9 cellular contexts compared by ENCODE assay signal in genomic region chr5:112419050-112419595, GRCh38. TPM values are rescaled to one million over a fixed set of nuclear protein-coding genes. Genes with fewer than 3 reads are reported as not detected.
A peak's percentile ranks its signal among the peaks of the same experiment; 100 is the strongest.
DNase-seq lines count a peak whose midpoint lies in the region; ATAC-seq, FAIRE-seq and TF ChIP-seq lines count a peak whose summit lies in the region.
"Had no signal": no experiment of that assay in that cellular context is flagged by ENCODE, and none has a peak within 500 bp of the region (broad histone marks: within the 10 kb centered on the region; RNA-seq: fewer than 3 reads in every experiment).

Gene EPB41L4A (minus strand): TSS chr5:112419277. CDS start chr5:112419039, 238 bp downstream.

- no peak for TF ChIP-seq RAD21 in IMR-90 (IDR thresholded peaks at IDR 0.05; ENCODE audit: low read length)

- H2AK5ac ChIP-seq in IMR-90 (ENCODE audit: low read depth, low read length) = no peak within 1 kb of the TSS

- H2AFZ ChIP-seq in IMR-90 (replicated peaks; ENCODE audit: low read length, poor library complexity) (peak within 1 kb of the TSS; percentile 91), hepatocyte (peak within 1 kb of the TSS; percentile 94)

- no peaks in the 10 kb centered on the region for H3K4me1 ChIP-seq in IMR-90 (ENCODE audit: control insufficient read depth, insufficient read depth, low read length)
- no peaks in the 10 kb centered on the region for H3K4me1 ChIP-seq in hepatocyte (ENCODE audit: insufficient read depth)

- WGBS in IMR-90 (ENCODE audit: extremely low coverage in 2 of 2, insufficient read length in 1 of 2), 2 experiments = 4% methylated on average over 30 of the region's 70 CpGs; no CpG with 5 or more reads in 1 of the 2 experiments
- 0% methylated on average over 28 of the region's 70 CpGs for WGBS in hepatocyte (ENCODE audit: low lambda C conversion rate, missing lambda C conversion rate)

- peak; percentile 16 for ATAC-seq in IMR-90 (ENCODE audit: low read depth)

- no peak for FAIRE-seq in GM19239 (lab: Jason Lieb, UNC)

- H3K56ac ChIP-seq in IMR-90 (ENCODE audit: extremely low read depth, insufficient read depth, low read length) = no peak within 1 kb of the TSS

- H2AK9ac ChIP-seq in IMR-90 (replicated peaks; ENCODE audit: low read depth, low read length, poor library complexity) = peak within 1 kb of the TSS; percentile 3

- H3K9me1 ChIP-seq in IMR-90 (ENCODE audit: insufficient read depth, low read length) = no peaks in the 10 kb centered on the region

- H3K14ac ChIP-seq in IMR-90 (replicated peaks; ENCODE audit: low read depth, low read length) = no peak within 1 kb of the TSS

- no peak within 1 kb of the TSS for H2BK5ac ChIP-seq in IMR-90 (ENCODE audit: low read depth, low read length, poor library complexity, severe bottlenecking)

- H3K4ac ChIP-seq in IMR-90 (ENCODE audit: low read depth, low read length) = no peak within 1 kb of the TSS

- in situ Hi-C loops in IMR-90 (cut with MboI; ENCODE audit: low sequenced_read_pairs) = no loop called here
- in situ Hi-C loops in astrocyte of the cerebellum (cut with HindIII; ENCODE audit: low sequenced_read_pairs) = no loop called here

- CTCF ChIA-PET in IMR-90 (lab: Yijun Ruan, JAX) = interaction anchor here (0.7 to 1.4 kb wide), 2 partner anchors 208 to 1260 kb away, joined by 3 to 5 read pairs; no protein-coding TSS in a partner anchor

- POLR2A ChIA-PET in IMR-90 (lab: Charles Lee; ENCODE audit: unreplicated experiment) = no interaction called here

- no peak within 1 kb of the TSS for H3K27ac ChIP-seq in IMR-90 (ENCODE audit: insufficient read depth, low read length)
- H3K27ac ChIP-seq in hepatocyte = peak within 1 kb of the TSS; percentile 70

- H3K18ac ChIP-seq in IMR-90 (ENCODE audit: low read depth, low read length) = no peak within 1 kb of the TSS

- dilution Hi-C loops in IMR-90 (cut with HindIII; ENCODE audit: low sequenced_read_pairs, unreplicated experiment) = no loop called here

- no peak within 1 kb of the TSS for H3K23ac ChIP-seq in IMR-90 (ENCODE audit: low read depth, low read length)

- peak within 1 kb of the TSS; percentile 40 for H3K4me3 ChIP-seq in IMR-90 (ENCODE audit: insufficient read depth, low read depth, low read length)
- H3K4me3 ChIP-seq in astrocyte of the cerebellum (ENCODE audit: low read depth, low read length) = peak within 1 kb of the TSS; percentile 60
- peak within 1 kb of the TSS; percentile 95 for H3K4me3 ChIP-seq in hepatocyte

- H3K79me2 ChIP-seq in hepatocyte = peaks cover 18% of the 10 kb centered on the region

- no peak within 1 kb of the TSS for H2BK120ac ChIP-seq in IMR-90 (ENCODE audit: low read depth, low read length)

- no peaks in the 10 kb centered on the region for H3K79me1 ChIP-seq in IMR-90 (ENCODE audit: low read depth in 1 of 2, low read length in 2 of 2)

- H4K91ac ChIP-seq in IMR-90 (ENCODE audit: insufficient read depth, low read depth, low read length) = no peak within 1 kb of the TSS

- no peak within 1 kb of the TSS for H4K8ac ChIP-seq in IMR-90 (ENCODE audit: low read depth in 2 of 2, low read length in 2 of 2)

- H3K4me2 ChIP-seq in IMR-90 (ENCODE audit: low read depth, low read length) = peak within 1 kb of the TSS; percentile 84
- H3K4me2 ChIP-seq in hepatocyte = peak within 1 kb of the TSS; percentile 85

- no peak for TF ChIP-seq CTCF in IMR-90 (conservative IDR thresholded peaks at IDR 0.05; ENCODE audit: low read depth, low read length)
- TF ChIP-seq CTCF in astrocyte of the cerebellum (IDR thresholded peaks at IDR 0.05; ENCODE audit: low read depth, low read length, missing control alignments) = no peak
- no peak for TF ChIP-seq CTCF in hepatocyte (IDR thresholded peaks at IDR 0.05; ENCODE audit: poor library complexity)

- no peak for TF ChIP-seq POLR2A in IMR-90 (IDR thresholded peaks at IDR 0.05; ENCODE audit: low read depth, low read length)

- H2BK15ac ChIP-seq in IMR-90 (ENCODE audit: low read depth, low read length) = no peak within 1 kb of the TSS

- H3K36me3 ChIP-seq in IMR-90 (ENCODE audit: control insufficient read depth, insufficient read depth, low read length) (no peaks in the 10 kb centered on the region), hepatocyte (replicated peaks; ENCODE audit: insufficient read depth, low read depth) (no peaks in the 10 kb centered on the region)

- H3K9ac ChIP-seq in IMR-90 (ENCODE audit: low read depth, low read length) = no peak within 1 kb of the TSS

- intact Hi-C loops in IMR-90 (cut with micrococcal nuclease) = loop anchor here (10.0 kb wide), 1 partner anchor 214 kb away; no protein-coding TSS in a partner anchor

- no peak within 1 kb of the TSS for H2BK20ac ChIP-seq in IMR-90 (ENCODE audit: low read depth, low read length)

- no TSS peak for BruUV-seq in IMR-90 (replicated peaks; lab: Mats Ljungman, UMichigan)

- no peaks in the 10 kb centered on the region for H3K9me2 ChIP-seq in hepatocyte (replicated peaks; ENCODE audit: insufficient read depth)

- H4K5ac ChIP-seq in IMR-90 (ENCODE audit: low read depth, low read length) = no peak within 1 kb of the TSS

- H4K20me1 ChIP-seq in IMR-90 (ENCODE audit: insufficient read depth, low read length) = no peaks in the 10 kb centered on the region
- H4K20me1 ChIP-seq in hepatocyte (ENCODE audit: insufficient read depth, poor library complexity, severe bottlenecking) = no peaks in the 10 kb centered on the region

- peak; percentile 55 for DNase-seq in NCI-H510A treated with DMSO at 0.1 percent for 48 hours (lab: John Stamatoyannopoulos, UW)
- no peak for DNase-seq in NCI-H510A (lab: John Stamatoyannopoulos, UW)
- no peak for DNase-seq in IMR-90
- no peak for DNase-seq in astrocyte of the cerebellum (ENCODE audit: low read depth)
- peak; percentile 54 for DNase-seq in hepatocyte (ENCODE audit: low spot score)
- DNase-seq in retina = peak; percentile 90
- no peak for DNase-seq in GM19239 (ENCODE audit: insufficient read length, low spot score)
- DNase-seq in RKO (ENCODE audit: low spot score) = no peak
- DNase-seq: DND-41 had no signal

- H3K9me3 ChIP-seq in IMR-90 (ENCODE audit: control insufficient read depth, insufficient read depth, low read length) (peaks cover 1% of the 10 kb centered on the region; the same call in 1 of the 2 replicates), hepatocyte (ENCODE audit: low read depth) (no peaks in the 10 kb centered on the region)

- H3K27me3 ChIP-seq in IMR-90 (ENCODE audit: control insufficient read depth, insufficient read depth, low read length) = peaks cover 33% of the 10 kb centered on the region
- no peaks in the 10 kb centered on the region for H3K27me3 ChIP-seq in hepatocyte

TF ChIP-seq in IMR-90, 13 proteins besides CTCF, POLR2A, EP300 and RAD21:
- no peak for TF ChIP-seq RCOR1 (IDR thresholded peaks at IDR 0.05; ENCODE audit: insufficient replicate concordance, low read length)
- TF ChIP-seq SMC3 (IDR thresholded peaks at IDR 0.05; ENCODE audit: low read depth, low read length) = no peak
- no peak for TF ChIP-seq CEBPB (IDR thresholded peaks at IDR 0.05; ENCODE audit: low read depth, low read length)
- TF ChIP-seq MXI1 (IDR thresholded peaks at IDR 0.05; ENCODE audit: borderline replicate concordance, low read depth, low read length) = no peak
- TF ChIP-seq CHD1 (IDR thresholded peaks at IDR 0.05; ENCODE audit: low read depth, low read length) = no peak
- no peak for TF ChIP-seq USF2 (IDR thresholded peaks at IDR 0.05; ENCODE audit: low read depth, low read length)
- no peak for TF ChIP-seq NFE2L2 (IDR thresholded peaks at IDR 0.05; ENCODE audit: low read depth, low read length)
- no peak for TF ChIP-seq MAFK (IDR thresholded peaks at IDR 0.05; ENCODE audit: low read depth, low read length)
- TF ChIP-seq BHLHE40 (IDR thresholded peaks at IDR 0.05; ENCODE audit: low read depth, low read length) = no peak
- no peak for TF ChIP-seq FOS (IDR thresholded peaks at IDR 0.05; ENCODE audit: low read depth, low read length)
- TF ChIP-seq MAZ (IDR thresholded peaks at IDR 0.05; ENCODE audit: borderline replicate concordance, low read depth, low read length) = no peak
- TF ChIP-seq RFX5 (IDR thresholded peaks at IDR 0.05; ENCODE audit: low read depth, low read length) = no peak
- TF ChIP-seq, protein P1, sequence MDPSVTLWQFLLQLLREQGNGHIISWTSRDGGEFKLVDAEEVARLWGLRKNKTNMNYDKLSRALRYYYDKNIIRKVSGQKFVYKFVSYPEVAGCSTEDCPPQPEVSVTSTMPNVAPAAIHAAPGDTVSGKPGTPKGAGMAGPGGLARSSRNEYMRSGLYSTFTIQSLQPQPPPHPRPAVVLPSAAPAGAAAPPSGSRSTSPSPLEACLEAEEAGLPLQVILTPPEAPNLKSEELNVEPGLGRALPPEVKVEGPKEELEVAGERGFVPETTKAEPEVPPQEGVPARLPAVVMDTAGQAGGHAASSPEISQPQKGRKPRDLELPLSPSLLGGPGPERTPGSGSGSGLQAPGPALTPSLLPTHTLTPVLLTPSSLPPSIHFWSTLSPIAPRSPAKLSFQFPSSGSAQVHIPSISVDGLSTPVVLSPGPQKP (IDR thresholded peaks at IDR 0.05; ENCODE audit: borderline replicate concordance, low read depth, low read length) = no peak

RNA-seq across cellular contexts. Expression of gene EPB41L4A, which starts in this region (rescaled TPM):
- total RNA-seq in IMR-90 (2012; rRNA removed) = under 0.01 TPM in 2 replicates
- 0.02 TPM in 1 of 2 replicates, not detected in the other for polyA plus RNA-seq in IMR-90 (2012; rRNA removed)
- not detected in 2 replicates for polyA plus RNA-seq in IMR-90 (2012; cell fraction: cytosol; rRNA removed)
- polyA plus RNA-seq in IMR-90 (2012; cell fraction: nucleus; rRNA removed; ENCODE audit: low replicate concordance) = 0.03 and 0.22 TPM in 2 replicates
- total RNA-seq in hepatocyte = 11.4 and 12.9 TPM in 2 replicates
- polyA plus RNA-seq in hepatocyte = 9.5 and 10.2 TPM in 2 replicates

Comparison
In these comparisons a context has a peak if more than half of its experiments do, and no peak if none do; other contexts are left out.
1. RNA of gene EPB41L4A (total RNA-seq): 11.4 to 12.9 TPM in hepatocyte; under 0.01 TPM in IMR-90; every median in the first group is over 10 times any median in the second.
2. DNase-seq: peak in NCI-H510A treated with DMSO at 0.1 percent for 48 hours (single experiment), hepatocyte (single experiment) and retina (single experiment); none in NCI-H510A (single experiment), IMR-90 (single experiment), astrocyte of the cerebellum (single experiment), GM19239 (single experiment) and RKO (single experiment).
3. Peak in ATAC-seq, H3K4me3 ChIP-seq and H3K4me2 ChIP-seq in IMR-90; RNA of the gene not detected or under 1 TPM.
4. H3K4me3 ChIP-seq: peak in every context shown above with its lines; median percentile 95 in hepatocyte; 60 in astrocyte of the cerebellum; 40 in IMR-90.